16 cellular contexts compared by ENCODE assay signal in genomic region chr7:2476776-2477446, GRCh38. TPM values are rescaled to one million over a fixed set of nuclear protein-coding genes. Genes with fewer than 3 reads are reported as not detected.
"Had no signal": no experiment of that assay in that cellular context is flagged by ENCODE, and none has a peak within 500 bp of the region (broad histone marks: within the 10 kb centered on the region; RNA-seq: fewer than 3 reads in every experiment).

No MANE protein-coding gene starts in this region.

- H3K9me3 ChIP-seq: lower lobe of right lung, psoas muscle, right lobe of liver, suprapubic skin, upper lobe of left lung had no signal

- H3K4me1 Mint-ChIP-seq: activated naive CD4-positive, alpha-beta T cell treated with anti-CD3 and anti-CD28 coated beads, Interleukin-2, amount 50 U/mL, for 24 hours had no signal

- H3K36me3 ChIP-seq: lower lobe of right lung, right lobe of liver, suprapubic skin, upper lobe of left lung had no signal

- DNase-seq: cortex of kidney, occipital lobe had no signal

- H3K27me3 Mint-ChIP-seq: activated B cell treated with CpG ODN at 0.5 μM for 24 hours; activated naive CD4-positive, alpha-beta T cell treated with anti-CD3 and anti-CD28 coated beads, Interleukin-2, amount 50 U/mL, for 24 hours; effector memory CD8-positive, alpha-beta T cell had no signal

- H3K4me3 Mint-ChIP-seq: activated B cell treated with CpG ODN at 0.5 μM for 24 hours; activated CD4-positive, alpha-beta T cell treated with anti-CD3 and anti-CD28 coated beads, Interleukin-2, amount 10 ng/mL, durations not matched to agents 24 days and 14 days; activated naive CD4-positive, alpha-beta T cell treated with anti-CD3 and anti-CD28 coated beads, Interleukin-2, amount 50 U/mL, for 24 hours had no signal

- H3K4me3 ChIP-seq: lower lobe of right lung, psoas muscle, right lobe of liver, suprapubic skin, upper lobe of left lung had no signal

- H3K27me3 ChIP-seq: right lobe of liver, suprapubic skin, upper lobe of left lung had no signal

- H3K27ac ChIP-seq: lower lobe of right lung, psoas muscle, right lobe of liver, suprapubic skin, upper lobe of left lung had no signal

- H3K9me3 Mint-ChIP-seq: activated B cell treated with CpG ODN at 0.5 μM for 24 hours; activated CD4-positive, alpha-beta T cell treated with anti-CD3 and anti-CD28 coated beads, Interleukin-2, amount 10 ng/mL, durations not matched to agents 24 days and 14 days; activated naive CD4-positive, alpha-beta T cell treated with anti-CD3 and anti-CD28 coated beads, Interleukin-2, amount 50 U/mL, for 24 hours; effector memory CD8-positive, alpha-beta T cell; naive thymus-derived CD4-positive, alpha-beta T cell had no signal

- H3K36me3 Mint-ChIP-seq: activated naive CD4-positive, alpha-beta T cell treated with anti-CD3 and anti-CD28 coated beads, Interleukin-2, amount 50 U/mL, for 24 hours; naive thymus-derived CD4-positive, alpha-beta T cell had no signal

- H3K27ac Mint-ChIP-seq: activated B cell treated with CpG ODN at 0.5 μM for 24 hours; activated CD4-positive, alpha-beta T cell treated with anti-CD3 and anti-CD28 coated beads, Interleukin-2, amount 10 ng/mL, durations not matched to agents 24 days and 14 days; activated naive CD4-positive, alpha-beta T cell treated with anti-CD3 and anti-CD28 coated beads, Interleukin-2, amount 50 U/mL, for 24 hours; effector memory CD8-positive, alpha-beta T cell had no signal

RNA-seq across cellular contexts. Expression of gene GRIFIN, which starts 0.7 kb away (rescaled TPM):
- total RNA-seq: activated B cell treated with CpG ODN at 0.5 μM for 24 hours; activated CD4-positive, alpha-beta T cell treated with anti-CD3 and anti-CD28 coated beads, Interleukin-2, amount 10 ng/mL, durations not matched to agents 24 days and 14 days; epithelial cell of proximal tubule; left cardiac atrium; lower lobe of right lung; mononuclear cell; naive thymus-derived CD4-positive, alpha-beta T cell; occipital lobe; psoas muscle; right lobe of liver; suprapubic skin; T-helper 1 cell treated with Interleukin-12 subunit alpha and Interleukin-12 subunit beta and Interleukin-4 antibody, amounts not matched to agents 30 ng/mL and 1 ng/mL, for 36 hours; upper lobe of left lung had no signal
- polyA plus RNA-seq: naive thymus-derived CD4-positive, alpha-beta T cell; psoas muscle had no signal
